In genomic region chr11:81870066-81870412, GRCh38 we compare ENCODE assay signal across 10 cellular contexts.
DNase-seq lines count a peak whose midpoint lies in the region; ATAC-seq and TF ChIP-seq lines count a peak whose summit lies in the region.
"Had no signal": no experiment of that assay in that cellular context is flagged by ENCODE, and none has a peak within 500 bp of the region (broad histone marks: within the 10 kb centered on the region; RNA-seq: fewer than 3 reads in every experiment).

No MANE protein-coding gene starts in this region.

- H3K27me3 ChIP-seq in tibial artery = no peaks in the 10 kb centered on the region
- H3K27me3 ChIP-seq: right atrium auricular region had no signal

- H3K27ac ChIP-seq in epithelial cell of prostate (peak overlapping the region; percentile 34), tibial artery (no peak overlapping the region)
- H3K27ac ChIP-seq: A549, right atrium auricular region had no signal

- peak; percentile 59 for ATAC-seq in GM21447 (IDR thresholded peaks at IDR 0.05; ENCODE audit: unreplicated experiment)
- peak; percentile 61 for ATAC-seq in HG03378 (IDR thresholded peaks at IDR 0.05; ENCODE audit: unreplicated experiment)
- ATAC-seq: A549 had no signal

- intact Hi-C loops in tibial artery (cut with DNase I; ENCODE audit: low total_unique reads) = no loop called here

- no peaks in the 10 kb centered on the region for H3K4me1 ChIP-seq in tibial artery
- H3K4me1 ChIP-seq: A549, right atrium auricular region had no signal

- no peak for TF ChIP-seq CTCF in tibial artery (IDR thresholded peaks at IDR 0.05)

- no peaks in the 10 kb centered on the region for H3K36me3 ChIP-seq in tibial artery
- H3K36me3 ChIP-seq: right atrium auricular region had no signal

- DNase-seq in NOMO-1 treated with DMSO at 0.1 percent for 48 hours (lab: John Stamatoyannopoulos, UW; ENCODE audit: unreplicated experiment) (peak; percentile 30), NOMO-1 (lab: John Stamatoyannopoulos, UW; ENCODE audit: unreplicated experiment in 2 of 2) (no peak), epithelial cell of prostate (ENCODE audit: low read depth, low spot score) (no peak), tibial artery (no peak), hippocampal formation (lab: John Stamatoyannopoulos, UW) (no peak)
- no peak for DNase-seq in activated effector memory CD4-positive, alpha-beta T cell treated with Interleukin-2 at 50 U/mL for 16 hours

- no peaks in the 10 kb centered on the region for H3K9me3 ChIP-seq in tibial artery
- H3K9me3 ChIP-seq: A549, right atrium auricular region had no signal

- H3K4me3 ChIP-seq in tibial artery = no peak overlapping the region
- H3K4me3 ChIP-seq: A549, right atrium auricular region had no signal
